ENCODE assay signal across 12 cellular contexts in genomic region chr4:119498520-119498919, GRCh38.
A peak's percentile ranks its signal among the peaks of the same experiment; 100 is the strongest.
DNase-seq lines count a peak whose midpoint lies in the region; ATAC-seq and TF ChIP-seq lines count a peak whose summit lies in the region.
"Had no signal": no experiment of that assay in that cellular context is flagged by ENCODE, and none has a peak within 500 bp of the region (broad histone marks: within the 10 kb centered on the region; RNA-seq: fewer than 3 reads in every experiment).

No MANE protein-coding gene starts in this region.

- H3K27me3 Mint-ChIP-seq in nephron progenitor cell (ENCODE audit: low read depth, poor library complexity), result no peaks in the 10 kb centered on the region
- H3K27me3 Mint-ChIP-seq: dendritic cell treated with granulocyte-macrophage colony-stimulating factor and Interleukin-4, amounts not matched to agents 40 ng/mL and 50 ng/mL, for 4 days; memory B cell had no signal

- DNase-seq in Right ventricle myocardium inferior (ENCODE audit: missing footprints) (no peak), right atrium auricular region (ENCODE audit: low spot score) (no peak), esophagus muscularis mucosa (ENCODE audit: extremely low spot score) (no peak), nephron progenitor cell (peak; percentile 29), aorta (peak in 1 of 2 donors; percentile 49), NCI-H82 treated with DMSO at 0.1 percent for 48 hours (lab: John Stamatoyannopoulos, UW; ENCODE audit: unreplicated experiment) (no peak), NCI-H2227 treated with DMSO at 0.1 percent for 48 hours (lab: John Stamatoyannopoulos, UW) (no peak)
- DNase-seq: NCI-H524 had no signal

- H3K4me1 ChIP-seq in right atrium auricular region (no peaks in the 10 kb centered on the region), esophagus muscularis mucosa (peaks cover 0 to 30% (median 17%) of the 10 kb centered on the region in 4 donors), aorta (ENCODE audit: control insufficient read depth in 1 of 2, insufficient read depth in 2 of 2, low read length in 2 of 2) (no peaks in the 10 kb centered on the region)

- H3K4me3 Mint-ChIP-seq in nephron progenitor cell, result no peak overlapping the region
- H3K4me3 Mint-ChIP-seq: dendritic cell treated with granulocyte-macrophage colony-stimulating factor and Interleukin-4, amounts not matched to agents 40 ng/mL and 50 ng/mL, for 4 days; memory B cell had no signal

- H3K27ac ChIP-seq in right atrium auricular region (no peak overlapping the region), esophagus muscularis mucosa (replicated peaks in 1 of 4) (peak overlapping the region; percentile 57 to 65 (median 60)), aorta (ENCODE audit: low read depth in 1 of 2, low read length in 2 of 2) (peak overlapping the region; percentile 7 to 8)
- H3K27ac ChIP-seq: HL-60 had no signal

- intact Hi-C loops in Right ventricle myocardium inferior (cut with DNase I) (no loop called here), esophagus muscularis mucosa (cut with DNase I) (loop anchor here (10.0 kb wide), 1 partner anchor 556 kb away; no protein-coding TSS in a partner anchor), aorta (cut with DNase I) (no loop called here)

- peak overlapping the region; percentile 98 for H3K27ac Mint-ChIP-seq in nephron progenitor cell
- H3K27ac Mint-ChIP-seq: dendritic cell treated with granulocyte-macrophage colony-stimulating factor and Interleukin-4, amounts not matched to agents 40 ng/mL and 50 ng/mL, for 4 days; memory B cell had no signal

- TF ChIP-seq CTCF in right atrium auricular region (IDR thresholded peaks at IDR 0.05) (no peak), esophagus muscularis mucosa (IDR thresholded peaks at IDR 0.05) (no peak), nephron progenitor cell (IDR thresholded peaks at IDR 0.05) (no peak)

- peaks cover 18% of the 10 kb centered on the region for H3K4me1 Mint-ChIP-seq in nephron progenitor cell
- H3K4me1 Mint-ChIP-seq: memory B cell had no signal

- peak; percentile 65 for ATAC-seq in Right ventricle myocardium inferior
- ATAC-seq in aorta (ENCODE audit: low FRiP score), result peak; percentile 84
- no peak for ATAC-seq in GM21576 (IDR thresholded peaks at IDR 0.05; ENCODE audit: unreplicated experiment)

- H3K36me3 ChIP-seq in right atrium auricular region, result peaks cover 54% of the 10 kb centered on the region
- H3K36me3 ChIP-seq in esophagus muscularis mucosa, result peaks cover 13 to 93% (median 56%) of the 10 kb centered on the region in 4 donors
- peaks cover 2 to 3% of the 10 kb centered on the region in 2 donors for H3K36me3 ChIP-seq in aorta (ENCODE audit: control insufficient read depth in 1 of 2, insufficient read depth in 2 of 2, low read length in 1 of 2)

- H3K36me3 Mint-ChIP-seq in nephron progenitor cell (ENCODE audit: low read depth), result peaks cover 24% of the 10 kb centered on the region

- no peaks in the 10 kb centered on the region for H3K27me3 ChIP-seq in right atrium auricular region
- H3K27me3 ChIP-seq in esophagus muscularis mucosa, result no peaks in the 10 kb centered on the region
- no peaks in the 10 kb centered on the region for H3K27me3 ChIP-seq in aorta (ENCODE audit: control insufficient read depth in 1 of 2, insufficient read depth in 2 of 2, low read length in 1 of 2)

- H3K9me3 Mint-ChIP-seq in nephron progenitor cell, result no peaks in the 10 kb centered on the region
- H3K9me3 Mint-ChIP-seq: dendritic cell treated with granulocyte-macrophage colony-stimulating factor and Interleukin-4, amounts not matched to agents 40 ng/mL and 50 ng/mL, for 4 days; memory B cell had no signal

- WGBS in esophagus muscularis mucosa, result 21% methylated on average over 3 of the region's 3 CpGs
- 16 to 19% methylated on average over 3 of the region's 3 CpGs for WGBS in aorta, 2 donors

- no peak for TF ChIP-seq EP300 in esophagus muscularis mucosa (IDR thresholded peaks at IDR 0.05)

- H3K9me3 ChIP-seq in right atrium auricular region, result no peaks in the 10 kb centered on the region
- no peaks in the 10 kb centered on the region for H3K9me3 ChIP-seq in esophagus muscularis mucosa
- no peaks in the 10 kb centered on the region for H3K9me3 ChIP-seq in aorta (ENCODE audit: control insufficient read depth, low read length)

- H3K4me3 ChIP-seq in right atrium auricular region (no peak overlapping the region), esophagus muscularis mucosa (no peak overlapping the region), aorta (ENCODE audit: low read length in 2 of 2) (no peak overlapping the region)

- TF ChIP-seq POLR2A in esophagus muscularis mucosa (IDR thresholded peaks at IDR 0.05; ENCODE audit: low read depth), result no peak

Comparison
In these comparisons a context has a peak if more than half of its experiments do, and no peak if none do; other contexts are left out.
1. H3K27ac ChIP-seq: peak in esophagus muscularis mucosa (4 of 4) and aorta (2 of 2); none in right atrium auricular region (0 of 2).